14 cellular contexts compared by ENCODE assay signal in the genomic region with DNA sequence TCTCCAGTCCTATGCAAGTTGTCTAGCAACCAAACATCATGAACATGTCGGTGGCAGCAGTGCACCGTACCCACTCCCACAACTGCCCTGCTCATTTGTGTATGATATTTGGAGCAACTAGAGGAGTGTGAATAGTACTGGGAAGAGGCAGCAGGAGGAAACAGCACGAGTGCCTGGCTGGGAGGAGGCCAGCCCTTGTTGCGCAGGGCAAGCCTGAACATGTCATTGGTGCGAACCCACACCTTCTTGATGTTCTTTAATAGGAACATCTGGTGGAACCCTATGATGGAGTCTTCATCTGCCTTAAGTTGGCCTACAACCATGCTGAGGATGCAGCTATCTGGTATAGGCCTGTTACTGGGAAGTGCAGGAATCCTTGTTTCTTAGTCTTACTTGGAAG.
"Had no signal": no experiment of that assay in that cellular context is flagged by ENCODE, and none has a peak within 500 bp of the region (broad histone marks: within the 10 kb centered on the region; RNA-seq: fewer than 3 reads in every experiment).

No MANE protein-coding gene starts in this region.

- H3K36me3 ChIP-seq: thoracic aorta, transverse colon had no signal

- DNase-seq: effector memory CD4-positive, alpha-beta T cell; foreskin melanocyte; head of caudate nucleus; kidney glomerular epithelial cell; naive thymus-derived CD8-positive, alpha-beta T cell; posterior cingulate gyrus; stimulated activated CD4-positive, alpha-beta T cell treated with anti-CD3 and anti-CD28 coated beads, Interleukin-2, amount 100 ng/mL, for 24 hours; stimulated activated CD4-positive, alpha-beta T cell treated with anti-CD3 and anti-CD28 coated beads, Interleukin-4, amount 100 ng/mL, for 4 hours; stimulated activated naive B cell treated with anti-CD40 and anti-IgM and Interleukin-4, amounts not matched to agents 10 μg/mL and 1 μg/mL and 100 μg/mL, for 72 hours; stimulated activated naive CD8-positive, alpha-beta T cell treated with anti-CD3 and anti-CD28 coated beads, Interleukin-15, amount 100 ng/mL, for 72 hours; transverse colon had no signal

- ATAC-seq: naive thymus-derived CD8-positive, alpha-beta T cell; sciatic nerve; stimulated activated naive B cell treated with anti-CD40 and anti-IgM and Interleukin-4, amounts not matched to agents 10 μg/mL and 1 μg/mL and 100 μg/mL, for 72 hours; stimulated activated naive CD8-positive, alpha-beta T cell treated with anti-CD3 and anti-CD28 coated beads, Interleukin-15, amount 100 ng/mL, for 72 hours had no signal

- H3K9me3 ChIP-seq: thoracic aorta, transverse colon had no signal

- H3K27me3 ChIP-seq: hepatocyte, transverse colon had no signal

- H3K4me3 ChIP-seq: hepatocyte, thoracic aorta, transverse colon had no signal

- H3K4me1 ChIP-seq: transverse colon had no signal

- H3K27ac ChIP-seq: hepatocyte, thoracic aorta, transverse colon had no signal
